In the genomic region with DNA sequence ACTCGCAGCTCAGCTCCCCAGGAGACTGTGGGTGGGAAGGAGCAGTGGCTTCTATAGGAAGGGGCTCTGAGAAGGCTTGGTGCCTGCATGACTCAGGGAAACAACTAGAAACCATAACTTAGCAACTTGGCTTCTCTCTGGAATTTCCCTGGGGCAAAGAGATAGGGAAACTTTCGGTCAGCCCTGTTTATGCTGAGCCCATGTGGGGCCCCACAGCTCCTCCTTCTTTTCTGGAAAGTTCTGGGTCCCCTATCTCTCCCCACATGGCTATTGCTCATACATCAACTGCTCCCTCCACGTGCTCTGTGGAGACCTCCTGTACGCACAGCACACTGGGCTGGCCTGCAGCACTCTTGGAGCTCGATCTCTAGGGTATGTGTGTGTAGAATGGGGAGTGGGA, we compare ENCODE assay signal across 13 cellular contexts. TPM values are rescaled to one million over a fixed set of nuclear protein-coding genes. Genes with fewer than 3 reads are reported as not detected.
DNase-seq lines count a peak whose midpoint lies in the region; FAIRE-seq and TF ChIP-seq lines count a peak whose summit lies in the region.
"Had no signal": no experiment of that assay in that cellular context is flagged by ENCODE, and none has a peak within 500 bp of the region (broad histone marks: within the 10 kb centered on the region; RNA-seq: fewer than 3 reads in every experiment).

No MANE protein-coding gene starts in this region.

- no TSS peak for BruUV-seq in mammary epithelial cell (replicated peaks; lab: Mats Ljungman, UMichigan)

- peaks cover 45% of the 10 kb centered on the region for H3K4me1 ChIP-seq in mammary epithelial cell (ENCODE audit: insufficient read depth, low read length)

- H3K27me3 Mint-ChIP-seq in HFFc6 (ENCODE audit: insufficient read depth) (peaks cover 4% of the 10 kb centered on the region), mesothelial cell of epicardium (ENCODE audit: low read depth) (no peaks in the 10 kb centered on the region)

- 45% methylated on average over 5 of the region's 5 CpGs for WGBS in mammary epithelial cell (ENCODE audit: low coverage, missing lambda C conversion rate)

- H3K36me3 Mint-ChIP-seq in HFFc6 (ENCODE audit: low read depth), result no peaks in the 10 kb centered on the region
- H3K36me3 Mint-ChIP-seq in mesothelial cell of epicardium, result no peaks in the 10 kb centered on the region

- peak overlapping the region; percentile 75 for H3K27ac ChIP-seq in mammary epithelial cell (ENCODE audit: insufficient read depth, low read depth, low read length)

- DNase-seq in AG10803 (ENCODE audit: low read depth), result peak; percentile 72
- DNase-seq in HFFc6, result peak; percentile 93
- DNase-seq in mammary epithelial cell, result peak; percentile 85
- no peak for DNase-seq in mesothelial cell of epicardium (ENCODE audit: low spot score in 2 of 2, unreplicated experiment in 2 of 2)
- no peak for DNase-seq in DMS53 treated with DMSO at 0.1 percent for 48 hours (lab: John Stamatoyannopoulos, UW; ENCODE audit: unreplicated experiment)
- DNase-seq in NCI-H1417 treated with DMSO at 0.1 percent for 48 hours (lab: John Stamatoyannopoulos, UW), result no peak
- no peak for DNase-seq in urothelium cell line (ENCODE audit: low spot score)
- DNase-seq in activated naive CD4-positive, alpha-beta T cell treated with anti-CD3 and anti-CD28 coated beads, Interleukin-2, amount 50 U/mL, for 16 hours, result no peak
- DNase-seq: DMS79, left ventricle myocardium superior, NCI-H510A treated with DMSO at 0.1 percent for 48 hours, retina had no signal

- CTCF ChIA-PET in mammary epithelial cell (lab: Charles Lee; ENCODE audit: low non-redundant PET), result interaction anchor here (0.5 to 0.8 kb wide), 3 partner anchors 37 to 183 kb away, joined by 3 to 5 read pairs (median 5); no protein-coding TSS in a partner anchor

- no peaks in the 10 kb centered on the region for H3K79me2 ChIP-seq in mammary epithelial cell (ENCODE audit: insufficient read depth, low read length)

- H3K36me3 ChIP-seq in mammary epithelial cell (ENCODE audit: insufficient read depth, low read length), result no peaks in the 10 kb centered on the region

- dilution Hi-C loops in mammary epithelial cell (cut with HindIII; ENCODE audit: low sequenced_read_pairs), result no loop called here

- no peaks in the 10 kb centered on the region for H4K20me1 ChIP-seq in mammary epithelial cell (ENCODE audit: insufficient read depth, low read length)

- no peak overlapping the region for H2AFZ ChIP-seq in mammary epithelial cell (ENCODE audit: low read depth, low read length)

- no peaks in the 10 kb centered on the region for H3K9me3 ChIP-seq in mammary epithelial cell (replicated peaks; ENCODE audit: insufficient read depth, low read length)

- H3K4me1 Mint-ChIP-seq in HFFc6 (ENCODE audit: low read depth), result peaks cover 69% of the 10 kb centered on the region
- H3K4me1 Mint-ChIP-seq in mesothelial cell of epicardium, result peaks cover 64% of the 10 kb centered on the region

- no peak overlapping the region for H3K4me2 ChIP-seq in mammary epithelial cell (ENCODE audit: insufficient read depth, low read depth, low read length)

- H3K9me3 Mint-ChIP-seq in HFFc6 (no peaks in the 10 kb centered on the region), mesothelial cell of epicardium (no peaks in the 10 kb centered on the region)
- H3K9me3 Mint-ChIP-seq: activated T-helper 1 cell treated with anti-CD3 and anti-CD28 coated beads, Interleukin-12 subunit alpha, Interleukin-12 subunit beta, Interleukin-2, Interleukin-4 antibody, amounts not matched to agents 30 ng/mL and 10 ng/mL and 1 ng/mL, durations not matched to agents 14 hours and 24 hours and 36 hours had no signal

- no peaks in the 10 kb centered on the region for H3K27me3 ChIP-seq in mammary epithelial cell (ENCODE audit: insufficient read depth, low read length)

- peak overlapping the region; percentile 78 for H3K27ac Mint-ChIP-seq in HFFc6
- H3K27ac Mint-ChIP-seq in mesothelial cell of epicardium, result peak overlapping the region; percentile 97
- H3K27ac Mint-ChIP-seq: activated T-helper 1 cell treated with anti-CD3 and anti-CD28 coated beads, Interleukin-12 subunit alpha, Interleukin-12 subunit beta, Interleukin-2, Interleukin-4 antibody, amounts not matched to agents 30 ng/mL and 10 ng/mL and 1 ng/mL, durations not matched to agents 14 hours and 24 hours and 36 hours had no signal

- TF ChIP-seq CTCF in AG10803 (conservative IDR thresholded peaks at IDR 0.05; ENCODE audit: low read length), result no peak
- TF ChIP-seq CTCF in HFFc6 (IDR thresholded peaks at IDR 0.05), result no peak
- TF ChIP-seq CTCF in mammary epithelial cell (conservative IDR thresholded peaks at IDR 0.05 in 1 of 2, IDR thresholded peaks at IDR 0.05 in 1 of 2; ENCODE audit: extremely low read depth in 1 of 2, insufficient read depth in 1 of 2, low read depth in 1 of 2, low read length in 2 of 2), result no peak
- TF ChIP-seq CTCF in mesothelial cell of epicardium (IDR thresholded peaks at IDR 0.05; ENCODE audit: unreplicated experiment), result no peak

- no peak overlapping the region for H3K9ac ChIP-seq in mammary epithelial cell (ENCODE audit: insufficient read depth, low read length)

- in situ Hi-C loops in mammary epithelial cell (cut with MboI; ENCODE audit: low sequenced_read_pairs in 2 of 2), result no loop called here

- FAIRE-seq in urothelium cell line (lab: Jason Lieb, UNC), result no peak

- H3K4me3 Mint-ChIP-seq in HFFc6 (peak overlapping the region; percentile 37), mesothelial cell of epicardium (no peak overlapping the region)
- H3K4me3 Mint-ChIP-seq: activated T-helper 1 cell treated with anti-CD3 and anti-CD28 coated beads, Interleukin-12 subunit alpha, Interleukin-12 subunit beta, Interleukin-2, Interleukin-4 antibody, amounts not matched to agents 30 ng/mL and 10 ng/mL and 1 ng/mL, durations not matched to agents 14 hours and 24 hours and 36 hours had no signal

- intact Hi-C loops in mammary epithelial cell (cut with micrococcal nuclease), result loop anchor here (2.0 kb wide), 1 partner anchor 26 kb away; no protein-coding TSS in a partner anchor

- H3K4me3 ChIP-seq in AG10803 (ENCODE audit: low read length), result no peak overlapping the region
- no peak overlapping the region for H3K4me3 ChIP-seq in mammary epithelial cell (replicated peaks in 1 of 3; ENCODE audit: insufficient read depth in 1 of 3, low read depth in 2 of 3, low read length in 3 of 3)

RNA-seq across cellular contexts. Expression of gene PLEKHA6, which starts 39.3 kb away (rescaled TPM):
- total RNA-seq in HFFc6 (2021; fragmentation: NEBNext Ultra II Directional; extraction: Animal tissue kit (Norgen Biotek cat#: 25700)), result 1 to 10 TPM; 1.3 to 2.4 (median 1.5) TPM
- total RNA-seq in mammary epithelial cell (10 to 100 TPM in 1 of 2 donors, 1 to 10 TPM in 1; 4.8 to 11.8 TPM), mesothelial cell of epicardium (29.7 to 34.0 TPM (median 32.2 TPM) in 3 replicates)
- 7.4 TPM for polyA plus RNA-seq in mammary epithelial cell
- polyA minus RNA-seq in mammary epithelial cell, result 11.8 TPM

Comparison
In these comparisons a context has a peak if more than half of its experiments do, and no peak if none do; other contexts are left out.
1. DNase-seq: peak in AG10803 (single experiment), HFFc6 (single experiment) and mammary epithelial cell (single experiment); none in mesothelial cell of epicardium (0 of 2), DMS53 treated with DMSO at 0.1 percent for 48 hours (single experiment), NCI-H1417 treated with DMSO at 0.1 percent for 48 hours (single experiment), urothelium cell line (single experiment) and activated naive CD4-positive, alpha-beta T cell treated with anti-CD3 and anti-CD28 coated beads, Interleukin-2, amount 50 U/mL, for 16 hours (single experiment).